ENCODE assay signal across 1 cellular context in genomic region chr6:32153835-32154513, GRCh38.
A peak's percentile ranks its signal among the peaks of the same experiment; 100 is the strongest.
TF ChIP-seq lines count a peak whose summit lies in the region.

Gene PPT2 (plus strand): TSS chr6:32154141. CDS start chr6:32154595, 454 bp downstream.

TF ChIP-seq in HepG2, 621 proteins besides CTCF, POLR2A, EP300 and RAD21 (continued from another document and continues in another):
- TF ChIP-seq DRAP1 (CRISPR knock-in tag; IDR thresholded peaks at IDR 0.05) (peak; percentile 69; the same call in 1 of the 2 replicates), CREB1 (IDR thresholded peaks at IDR 0.05) (peak; percentile 95), CREB1 (CRISPR knock-in tag; IDR thresholded peaks at IDR 0.05) (peak; percentile 97), THYN1 (CRISPR knock-in tag; IDR thresholded peaks at IDR 0.05; ENCODE audit: borderline replicate concordance, low read depth) (no peak), NFAT5 (CRISPR knock-in tag; IDR thresholded peaks at IDR 0.05) (no peak), ZNF235 (CRISPR knock-in tag; IDR thresholded peaks at IDR 0.05; ENCODE audit: borderline replicate concordance) (0 out of 2 replicates have a peak, but pooled peaks have one; percentile 20), ZNF142 (CRISPR knock-in tag; IDR thresholded peaks at IDR 0.05) (peak; percentile 90), SKIL (CRISPR knock-in tag; IDR thresholded peaks at IDR 0.05; ENCODE audit: borderline replicate concordance) (no peak), IRF1 (CRISPR knock-in tag; IDR thresholded peaks at IDR 0.05; ENCODE audit: low read depth) (no peak; the same call in 1 of the 2 replicates), MYPOP (CRISPR knock-in tag; IDR thresholded peaks at IDR 0.05) (peak; percentile 77; the same call in 1 of the 2 replicates), EHMT2 (IDR thresholded peaks at IDR 0.05; ENCODE audit: borderline replicate concordance, low read depth, low read length) (no peak), DPF2 (CRISPR knock-in tag; IDR thresholded peaks at IDR 0.05; ENCODE audit: borderline replicate concordance, low read depth) (no peak), KDM6A (CRISPR knock-in tag; IDR thresholded peaks at IDR 0.05; ENCODE audit: low read depth) (peak; percentile 64; the same call in 1 of the 2 replicates), ZZZ3 (CRISPR knock-in tag; IDR thresholded peaks at IDR 0.05; ENCODE audit: borderline replicate concordance) (peak; percentile 87; the same call in 1 of the 2 replicates), ZNF256 (CRISPR knock-in tag; conservative IDR thresholded peaks at IDR 0.05) (peak; percentile 78), TFDP1 (CRISPR knock-in tag; IDR thresholded peaks at IDR 0.05; ENCODE audit: borderline replicate concordance) (no peak), HOXA9 (CRISPR knock-in tag; IDR thresholded peaks at IDR 0.05; ENCODE audit: borderline replicate concordance) (no peak; the same call in 1 of the 2 replicates), ZFP36 (IDR thresholded peaks at IDR 0.05; ENCODE audit: borderline replicate concordance, low read depth, low read length, partially characterized antibody) (no peak), ETV6 (CRISPR knock-in tag; conservative IDR thresholded peaks at IDR 0.05) (no peak), ZNF407 (CRISPR knock-in tag; IDR thresholded peaks at IDR 0.05; ENCODE audit: not compliant biosample characterization) (peak; percentile 73), ZNF792 (CRISPR knock-in tag; IDR thresholded peaks at IDR 0.05) (0 out of 2 replicates have a peak, but pooled peaks have one; percentile 16), ZNF703 (CRISPR knock-in tag; IDR thresholded peaks at IDR 0.05; ENCODE audit: borderline replicate concordance) (peak; percentile 47; the same call in 1 of the 2 replicates)
